Comparison of ENCODE assay signal across 8 cellular contexts in genomic region chr3:111070772-111071256, GRCh38. TPM values are rescaled to one million over a fixed set of nuclear protein-coding genes. Genes with fewer than 3 reads are reported as not detected.
DNase-seq lines count a peak whose midpoint lies in the region; ATAC-seq and TF ChIP-seq lines count a peak whose summit lies in the region.

No MANE protein-coding gene starts in this region.

- H3K36me3 ChIP-seq in PC-9 (ENCODE audit: low read depth) (no peaks in the 10 kb centered on the region), breast epithelium (no peaks in the 10 kb centered on the region)

- H3K4me3 ChIP-seq in PC-9 (peak overlapping the region; percentile 50), breast epithelium (peak overlapping the region; percentile 83 to 95 (median 90))

- H3K9me3 ChIP-seq in PC-9 (ENCODE audit: insufficient read depth, low read depth) (no peaks in the 10 kb centered on the region), breast epithelium (no peaks in the 10 kb centered on the region)

- POLR2A ChIA-PET in PC-9 (lab: Charles Lee; ENCODE audit: unreplicated experiment), result interaction anchor here (0.6 kb wide), 2 partner anchors 16 to 1320 kb away, joined by 3 read pairs; no protein-coding TSS in a partner anchor

- TF ChIP-seq CTCF in PC-9 (conservative IDR thresholded peaks at IDR 0.05), result no peak
- TF ChIP-seq CTCF in breast epithelium (IDR thresholded peaks at IDR 0.05), result no peak

- H3K27ac ChIP-seq in PC-9 (no peak overlapping the region), breast epithelium (peak overlapping the region; percentile 79 to 92)

- peaks cover 18% of the 10 kb centered on the region for H3K4me1 ChIP-seq in PC-9 (replicated peaks; ENCODE audit: insufficient read depth)
- H3K4me1 ChIP-seq in breast epithelium, result peaks cover 0 to 3% of the 10 kb centered on the region in 2 donors

- TSS peak; percentile 74 for BruUV-seq in PC-9 (replicated peaks; lab: Mats Ljungman, UMichigan)

- H3K9me2 ChIP-seq in PC-9 (ENCODE audit: insufficient read depth), result no peaks in the 10 kb centered on the region

- TF ChIP-seq POLR2A in breast epithelium (IDR thresholded peaks at IDR 0.05), result no peak

- DNase-seq in activated CD4-positive, CD25-positive, alpha-beta regulatory T cell treated with anti-CD3 and anti-CD28 coated beads, Interleukin-2, amount 50 U/mL, for 72 hours, result peak; percentile 36
- no peak for DNase-seq in PC-9
- DNase-seq in breast epithelium (ENCODE audit: low spot score in 2 of 2), result peak in 1 of 2 donors; percentile 49
- DNase-seq in kidney glomerular epithelial cell (lab: John Stamatoyannopoulos, UW), result peak; percentile 77
- DNase-seq in stimulated activated naive CD4-positive, alpha-beta T cell treated with Interleukin-2 at 50 U/mL for 16 hours (lab: John Stamatoyannopoulos, UW), result peak; percentile 12
- DNase-seq in NCI-H446 (lab: John Stamatoyannopoulos, UW), result no peak

- H2AFZ ChIP-seq in PC-9, result peak overlapping the region; percentile 86

- H3K79me2 ChIP-seq in PC-9 (ENCODE audit: low read depth), result no peaks in the 10 kb centered on the region

- H3K4me2 ChIP-seq in PC-9, result peak overlapping the region; percentile 73

- H3F3A ChIP-seq in PC-9 (ENCODE audit: insufficient read depth, low read depth), result no peaks in the 10 kb centered on the region

- CTCF ChIA-PET in PC-9 (lab: Charles Lee), result no interaction called here

- H3K27me3 ChIP-seq in PC-9 (ENCODE audit: insufficient read depth, low read depth), result peaks cover 31% of the 10 kb centered on the region
- H3K27me3 ChIP-seq in breast epithelium, result peaks cover 0 to 4% of the 10 kb centered on the region in 2 donors

- no peaks in the 10 kb centered on the region for H4K20me1 ChIP-seq in PC-9 (ENCODE audit: insufficient read depth)

- intact Hi-C loops in PC-9 (cut with micrococcal nuclease; ENCODE audit: unreplicated experiment) (loop anchor here (2.0 to 10.0 kb wide), 9 partner anchors 256 to 1796 kb away; no protein-coding TSS in a partner anchor), breast epithelium (cut with DNase I; ENCODE audit: low total_unique reads) (no loop called here)

- no peak for ATAC-seq in activated CD4-positive, CD25-positive, alpha-beta regulatory T cell treated with anti-CD3 and anti-CD28 coated beads, Interleukin-2, amount 50 U/mL, for 24 hours
- no peak for ATAC-seq in HG03108 (IDR thresholded peaks at IDR 0.05; ENCODE audit: unreplicated experiment)

RNA-seq across cellular contexts. Expression of gene NECTIN3, which starts 0.8 kb away (rescaled TPM):
- total RNA-seq in PC-9 (2021) (11.9 and 14.0 TPM in 2 replicates), breast epithelium (10 to 100 TPM; 17.1 to 33.0 (median 19.7) TPM)

Comparison
In these comparisons a context has a peak if more than half of its experiments do, and no peak if none do; other contexts are left out.
1. DNase-seq: peak in activated CD4-positive, CD25-positive, alpha-beta regulatory T cell treated with anti-CD3 and anti-CD28 coated beads, Interleukin-2, amount 50 U/mL, for 72 hours (single experiment), kidney glomerular epithelial cell (single experiment) and stimulated activated naive CD4-positive, alpha-beta T cell treated with Interleukin-2 at 50 U/mL for 16 hours (single experiment); none in PC-9 (0 of 2) and NCI-H446 (0 of 2).